Comparison of ENCODE assay signal across 1 cellular context in genomic region chr10:106278385-106278784, GRCh38.
TF ChIP-seq lines count a peak whose summit lies in the region.

No MANE protein-coding gene starts in this region.

TF ChIP-seq in SK-N-SH treated with all-trans-retinoic acid at 6 μM for 48 hours, 23 proteins besides CTCF, POLR2A, EP300 and RAD21 (continued from another document):
- TF ChIP-seq CREB5 (CRISPR knock-in tag; IDR thresholded peaks at IDR 0.05; ENCODE audit: low read depth): no peak
